Comparison of ENCODE assay signal across 1 cellular context in genomic region chr3:184805351-184806038, GRCh38.
TF ChIP-seq lines count a peak whose summit lies in the region.

No MANE protein-coding gene starts in this region.

TF ChIP-seq in K562, 482 proteins besides CTCF, POLR2A, EP300 and RAD21 (continued from another document):
- TF ChIP-seq GMEB1 (CRISPR knock-in tag; IDR thresholded peaks at IDR 0.05) (no peak), NR2C2 (CRISPR knock-in tag; IDR thresholded peaks at IDR 0.05) (no peak), NR2C2 (tag; IDR thresholded peaks at IDR 0.05) (0 out of 2 replicates have a peak, but pooled peaks have one; percentile 45), EWSR1 (IDR thresholded peaks at IDR 0.05; ENCODE audit: borderline replicate concordance, low read depth, partially characterized antibody) (no peak), FOXJ2 (tag; IDR thresholded peaks at IDR 0.05) (0 out of 2 replicates have a peak, but pooled peaks have one; percentile 34), SMARCE1 (IDR thresholded peaks at IDR 0.05) (peak; percentile 69; the same call in 1 of the 2 replicates), HDGF (IDR thresholded peaks at IDR 0.05) (no peak), ATF4 (CRISPR knock-in tag; IDR thresholded peaks at IDR 0.05) (peak; percentile 21; the same call in 1 of the 2 replicates), NBN (IDR thresholded peaks at IDR 0.05; ENCODE audit: low read depth) (peak; percentile 46; the same call in 1 of the 2 replicates), ARID1B (IDR thresholded peaks at IDR 0.05) (peak; percentile 24; the same call in 1 of the 2 replicates), CEBPB (tag; IDR thresholded peaks at IDR 0.05) (peak; percentile 81), XRCC3 (IDR thresholded peaks at IDR 0.05) (no peak), RFX7 (CRISPR knock-in tag; IDR thresholded peaks at IDR 0.05) (no peak), RCOR1 (IDR thresholded peaks at IDR 0.05; ENCODE audit: borderline replicate concordance in 1 of 2, low read depth in 2 of 2, low read length in 2 of 2) (peak in 1 of 2 experiments; percentile 35; a peak in 1 of 4 replicates), NFIX (CRISPR knock-in tag; IDR thresholded peaks at IDR 0.05; ENCODE audit: low read depth) (peak; percentile 38; the same call in 1 of the 2 replicates), ZBTB8A (IDR thresholded peaks at IDR 0.05; ENCODE audit: partially characterized antibody) (no peak), TEAD4 (IDR thresholded peaks at IDR 0.05; ENCODE audit: low read length) (no peak), TEAD4 (CRISPR knock-in tag; IDR thresholded peaks at IDR 0.05; ENCODE audit: borderline replicate concordance) (no peak)
TF ChIP-seq in K562: peak in this region for 17.
